ENCODE assay signal across 1 cellular context in the genomic region with DNA sequence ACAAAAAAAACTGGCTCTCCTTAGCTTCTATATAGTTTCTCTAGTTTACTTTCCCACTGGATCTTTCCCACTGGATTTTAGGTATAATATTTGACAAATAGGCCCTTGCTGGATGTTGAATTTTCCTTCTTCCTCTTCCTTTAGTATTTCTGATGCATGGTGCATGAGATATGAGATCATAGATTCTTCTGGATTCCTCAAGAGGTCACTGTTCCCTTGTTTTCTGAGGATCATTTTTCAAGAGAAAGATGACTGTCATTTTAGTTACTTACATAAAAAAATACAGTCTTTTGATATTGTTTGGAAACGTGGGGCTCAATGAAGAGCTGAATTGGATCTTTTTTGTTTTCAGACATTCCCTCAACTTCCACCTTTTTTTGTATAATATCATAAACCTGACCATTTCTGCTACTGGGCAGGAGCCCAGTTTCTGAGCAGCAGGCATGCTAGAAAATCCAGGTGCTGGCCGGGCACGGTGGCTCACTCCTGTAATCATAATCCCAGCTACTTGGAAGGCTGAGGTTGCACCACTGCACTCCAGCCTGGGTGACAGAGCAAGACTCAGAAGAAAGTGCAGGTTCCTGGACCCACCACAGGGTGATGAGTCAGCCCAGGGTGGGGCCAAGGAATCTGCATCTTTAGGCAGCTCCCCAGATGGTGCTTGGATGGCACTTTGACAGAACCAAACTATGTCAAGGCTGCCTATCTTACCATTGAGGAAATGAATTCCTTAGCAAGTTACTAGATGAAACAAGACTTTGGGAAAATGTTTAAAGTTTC.
TF ChIP-seq lines count a peak whose summit lies in the region.

No MANE protein-coding gene starts in this region.

TF ChIP-seq in GM23338, 12 proteins besides CTCF, POLR2A, EP300 and RAD21 (continued from another document):
- TF ChIP-seq, protein P1, sequence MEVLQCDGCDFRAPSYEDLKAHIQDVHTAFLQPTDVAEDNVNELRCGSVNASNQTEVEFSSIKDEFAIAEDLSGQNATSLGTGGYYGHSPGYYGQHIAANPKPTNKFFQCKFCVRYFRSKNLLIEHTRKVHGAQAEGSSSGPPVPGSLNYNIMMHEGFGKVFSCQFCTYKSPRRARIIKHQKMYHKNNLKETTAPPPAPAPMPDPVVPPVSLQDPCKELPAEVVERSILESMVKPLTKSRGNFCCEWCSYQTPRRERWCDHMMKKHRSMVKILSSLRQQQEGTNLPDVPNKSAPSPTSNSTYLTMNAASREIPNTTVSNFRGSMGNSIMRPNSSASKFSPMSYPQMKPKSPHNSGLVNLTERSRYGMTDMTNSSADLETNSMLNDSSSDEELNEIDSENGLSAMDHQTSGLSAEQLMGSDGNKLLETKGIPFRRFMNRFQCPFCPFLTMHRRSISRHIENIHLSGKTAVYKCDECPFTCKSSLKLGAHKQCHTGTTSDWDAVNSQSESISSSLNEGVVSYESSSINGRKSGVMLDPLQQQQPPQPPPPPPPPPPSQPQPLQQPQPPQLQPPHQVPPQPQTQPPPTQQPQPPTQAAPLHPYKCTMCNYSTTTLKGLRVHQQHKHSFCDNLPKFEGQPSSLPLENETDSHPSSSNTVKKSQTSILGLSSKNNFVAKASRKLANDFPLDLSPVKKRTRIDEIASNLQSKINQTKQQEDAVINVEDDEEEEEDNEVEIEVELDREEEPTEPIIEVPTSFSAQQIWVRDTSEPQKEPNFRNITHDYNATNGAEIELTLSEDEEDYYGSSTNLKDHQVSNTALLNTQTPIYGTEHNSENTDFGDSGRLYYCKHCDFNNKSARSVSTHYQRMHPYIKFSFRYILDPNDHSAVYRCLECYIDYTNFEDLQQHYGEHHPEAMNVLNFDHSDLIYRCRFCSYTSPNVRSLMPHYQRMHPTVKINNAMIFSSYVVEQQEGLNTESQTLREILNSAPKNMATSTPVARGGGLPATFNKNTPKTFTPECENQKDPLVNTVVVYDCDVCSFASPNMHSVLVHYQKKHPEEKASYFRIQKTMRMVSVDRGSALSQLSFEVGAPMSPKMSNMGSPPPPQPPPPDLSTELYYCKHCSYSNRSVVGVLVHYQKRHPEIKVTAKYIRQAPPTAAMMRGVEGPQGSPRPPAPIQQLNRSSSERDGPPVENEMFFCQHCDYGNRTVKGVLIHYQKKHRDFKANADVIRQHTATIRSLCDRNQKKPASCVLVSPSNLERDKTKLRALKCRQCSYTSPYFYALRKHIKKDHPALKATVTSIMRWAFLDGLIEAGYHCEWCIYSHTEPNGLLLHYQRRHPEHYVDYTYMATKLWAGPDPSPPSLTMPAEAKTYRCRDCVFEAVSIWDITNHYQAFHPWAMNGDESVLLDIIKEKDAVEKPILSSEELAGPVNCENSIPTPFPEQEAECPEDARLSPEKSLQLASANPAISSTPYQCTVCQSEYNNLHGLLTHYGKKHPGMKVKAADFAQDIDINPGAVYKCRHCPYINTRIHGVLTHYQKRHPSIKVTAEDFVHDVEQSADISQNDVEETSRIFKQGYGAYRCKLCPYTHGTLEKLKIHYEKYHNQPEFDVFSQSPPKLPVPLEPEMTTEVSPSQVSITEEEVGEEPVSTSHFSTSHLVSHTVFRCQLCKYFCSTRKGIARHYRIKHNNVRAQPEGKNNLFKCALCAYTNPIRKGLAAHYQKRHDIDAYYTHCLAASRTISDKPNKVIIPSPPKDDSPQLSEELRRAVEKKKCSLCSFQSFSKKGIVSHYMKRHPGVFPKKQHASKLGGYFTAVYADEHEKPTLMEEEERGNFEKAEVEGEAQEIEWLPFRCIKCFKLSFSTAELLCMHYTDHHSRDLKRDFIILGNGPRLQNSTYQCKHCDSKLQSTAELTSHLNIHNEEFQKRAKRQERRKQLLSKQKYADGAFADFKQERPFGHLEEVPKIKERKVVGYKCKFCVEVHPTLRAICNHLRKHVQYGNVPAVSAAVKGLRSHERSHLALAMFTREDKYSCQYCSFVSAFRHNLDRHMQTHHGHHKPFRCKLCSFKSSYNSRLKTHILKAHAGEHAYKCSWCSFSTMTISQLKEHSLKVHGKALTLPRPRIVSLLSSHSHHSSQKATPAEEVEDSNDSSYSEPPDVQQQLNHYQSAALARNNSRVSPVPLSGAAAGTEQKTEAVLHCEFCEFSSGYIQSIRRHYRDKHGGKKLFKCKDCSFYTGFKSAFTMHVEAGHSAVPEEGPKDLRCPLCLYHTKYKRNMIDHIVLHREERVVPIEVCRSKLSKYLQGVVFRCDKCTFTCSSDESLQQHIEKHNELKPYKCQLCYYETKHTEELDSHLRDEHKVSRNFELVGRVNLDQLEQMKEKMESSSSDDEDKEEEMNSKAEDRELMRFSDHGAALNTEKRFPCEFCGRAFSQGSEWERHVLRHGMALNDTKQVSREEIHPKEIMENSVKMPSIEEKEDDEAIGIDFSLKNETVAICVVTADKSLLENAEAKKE (CRISPR knock-in tag; IDR thresholded peaks at IDR 0.05): no peak
TF ChIP-seq in GM23338: peak in this region for 0.
